In genomic region chr2:158754303-158754611, GRCh38 we compare ENCODE assay signal across 17 cellular contexts. TPM values are rescaled to one million over a fixed set of nuclear protein-coding genes. Genes with fewer than 3 reads are reported as not detected.
DNase-seq lines count a peak whose midpoint lies in the region; ATAC-seq and TF ChIP-seq lines count a peak whose summit lies in the region.
"Had no signal": no experiment of that assay in that cellular context is flagged by ENCODE, and none has a peak within 500 bp of the region (broad histone marks: within the 10 kb centered on the region; RNA-seq: fewer than 3 reads in every experiment).

No MANE protein-coding gene starts in this region.

- H3K9ac ChIP-seq in smooth muscle cell (ENCODE audit: low read depth) = no peak overlapping the region
- H3K9ac ChIP-seq in mesendoderm (ENCODE audit: low read length) = no peak overlapping the region

- no peak overlapping the region for H3K23ac ChIP-seq in mesendoderm (ENCODE audit: low read length)

- no peak overlapping the region for H2BK15ac ChIP-seq in mesendoderm (replicated peaks; ENCODE audit: low read depth)

- no peaks in the 10 kb centered on the region for H3K36me3 ChIP-seq in WERI-Rb-1
- H3K36me3 ChIP-seq in smooth muscle cell (ENCODE audit: low read depth) = no peaks in the 10 kb centered on the region
- H3K36me3 ChIP-seq in mesendoderm (ENCODE audit: control insufficient read depth, insufficient read depth, low read length) = no peaks in the 10 kb centered on the region
- H3K36me3 ChIP-seq in right atrium auricular region = no peaks in the 10 kb centered on the region
- H3K36me3 ChIP-seq: cardiac muscle cell, right lobe of liver had no signal

- DNase-seq in WERI-Rb-1 (peak; percentile 23), smooth muscle cell (lab: John Stamatoyannopoulos, UW; ENCODE audit: unreplicated experiment) (no peak), NCI-H446 (lab: John Stamatoyannopoulos, UW) (no peak), mesendoderm (no peak), germinal center (ENCODE audit: low spot score) (no peak), right atrium auricular region (ENCODE audit: low spot score) (no peak)
- DNase-seq: effector CD4-positive, alpha-beta T cell; kidney; T-helper 9 cell had no signal

- H3K56ac ChIP-seq in mesendoderm (ENCODE audit: low read length) = no peak overlapping the region

- no peak overlapping the region for H2AK5ac ChIP-seq in mesendoderm (ENCODE audit: low read length)

- H3K4me2 ChIP-seq in smooth muscle cell = peak overlapping the region; percentile 71
- no peak overlapping the region for H3K4me2 ChIP-seq in mesendoderm (ENCODE audit: low read length)

- no peak overlapping the region for H3K4ac ChIP-seq in mesendoderm (ENCODE audit: low read depth, low read length)

- no peak overlapping the region for H3K4me3 ChIP-seq in WERI-Rb-1 (ENCODE audit: low read depth, low read length)
- H3K4me3 ChIP-seq in smooth muscle cell = no peak overlapping the region
- no peak overlapping the region for H3K4me3 ChIP-seq in mesendoderm (ENCODE audit: low read length)
- no peak overlapping the region for H3K4me3 ChIP-seq in right atrium auricular region
- H3K4me3 ChIP-seq: cardiac muscle cell, hepatocyte had no signal

- no peaks in the 10 kb centered on the region for H3K79me1 ChIP-seq in mesendoderm (ENCODE audit: low read length)

- peak overlapping the region; percentile 71 for H2AFZ ChIP-seq in smooth muscle cell (ENCODE audit: low read depth)
- H2AFZ ChIP-seq: hepatocyte had no signal

- H3K27ac ChIP-seq in WERI-Rb-1 = no peak overlapping the region
- H3K27ac ChIP-seq in smooth muscle cell (ENCODE audit: low read depth) = no peak overlapping the region
- no peak overlapping the region for H3K27ac ChIP-seq in mesendoderm (ENCODE audit: low read depth, low read length)
- no peak overlapping the region for H3K27ac ChIP-seq in right atrium auricular region
- H3K27ac ChIP-seq: cardiac muscle cell, hepatocyte, right lobe of liver had no signal

- H3K27me3 ChIP-seq in WERI-Rb-1 (ENCODE audit: insufficient read depth, low read depth, severe bottlenecking) = no peaks in the 10 kb centered on the region
- H3K27me3 ChIP-seq in smooth muscle cell (ENCODE audit: low read depth) = peaks cover 7% of the 10 kb centered on the region
- no peaks in the 10 kb centered on the region for H3K27me3 ChIP-seq in mesendoderm (ENCODE audit: insufficient read depth, low read length, poor library complexity)
- H3K27me3 ChIP-seq in right atrium auricular region = no peaks in the 10 kb centered on the region
- H3K27me3 ChIP-seq: cardiac muscle cell, hepatocyte, right lobe of liver had no signal

- ATAC-seq in GM18909 (IDR thresholded peaks at IDR 0.05; ENCODE audit: poor library complexity, unreplicated experiment) (peak; percentile 15), HG02938 (IDR thresholded peaks at IDR 0.05; ENCODE audit: unreplicated experiment) (peak; percentile 11)

- H3K4me1 ChIP-seq in smooth muscle cell (ENCODE audit: low read depth) = peaks cover 5% of the 10 kb centered on the region
- H3K4me1 ChIP-seq in mesendoderm (ENCODE audit: control insufficient read depth, low read depth, low read length) = no peaks in the 10 kb centered on the region
- H3K4me1 ChIP-seq in right atrium auricular region = peaks cover 0 to 7% of the 10 kb centered on the region in 2 donors
- H3K4me1 ChIP-seq: right lobe of liver had no signal

- no peak overlapping the region for H2BK120ac ChIP-seq in mesendoderm (ENCODE audit: low read depth, low read length)

- no peaks in the 10 kb centered on the region for H3F3A ChIP-seq in smooth muscle cell (ENCODE audit: low read depth)

- H3K79me2 ChIP-seq in smooth muscle cell (ENCODE audit: low read depth) (no peaks in the 10 kb centered on the region), mesendoderm (ENCODE audit: control insufficient read depth, insufficient read depth, low read length) (no peaks in the 10 kb centered on the region)
- H3K79me2 ChIP-seq: hepatocyte had no signal

- peaks cover 3% of the 10 kb centered on the region for H3K9me3 ChIP-seq in WERI-Rb-1 (ENCODE audit: severe bottlenecking)
- H3K9me3 ChIP-seq in smooth muscle cell (replicated peaks; ENCODE audit: low read depth) = no peaks in the 10 kb centered on the region
- H3K9me3 ChIP-seq in right atrium auricular region = peaks cover 0 to 5% of the 10 kb centered on the region in 2 donors
- H3K9me3 ChIP-seq: right lobe of liver had no signal

- H2BK5ac ChIP-seq in mesendoderm (ENCODE audit: low read length) = no peak overlapping the region

- no peaks in the 10 kb centered on the region for H4K20me1 ChIP-seq in smooth muscle cell (ENCODE audit: low read depth)

- H3K18ac ChIP-seq in mesendoderm (ENCODE audit: low read length) = no peak overlapping the region

- H4K8ac ChIP-seq in mesendoderm (ENCODE audit: low read depth, low read length) = no peak overlapping the region

- H4K5ac ChIP-seq in mesendoderm (ENCODE audit: low read length) = no peak overlapping the region

- no peak for TF ChIP-seq CTCF in WERI-Rb-1 (IDR thresholded peaks at IDR 0.05; ENCODE audit: low read depth, low read length)
- TF ChIP-seq CTCF in smooth muscle cell (IDR thresholded peaks at IDR 0.05; ENCODE audit: borderline replicate concordance, insufficient read depth, poor library complexity, severe bottlenecking) = no peak
- TF ChIP-seq CTCF in right atrium auricular region (IDR thresholded peaks at IDR 0.05) = no peak

- WGBS in smooth muscle cell (ENCODE audit: low lambda C conversion rate) = 28% methylated on average over 4 of the region's 4 CpGs
- WGBS in mesendoderm (ENCODE audit: extremely low coverage, insufficient coverage, low lambda C conversion rate) = no CpG with 5 or more reads among the region's 4 CpGs

RNA-seq across cellular contexts. Expression of gene DAPL1, which starts 40.9 kb away (rescaled TPM):
- total RNA-seq in smooth muscle cell (not detected in 2 replicates), right atrium auricular region (not detected)
- 0.35 TPM in 1 of 2 replicates, not detected in the other for polyA plus RNA-seq in smooth muscle cell
- polyA plus RNA-seq in mesendoderm (2013, experiment 1 of 2) = not detected
- not detected for polyA plus RNA-seq in mesendoderm (2013, experiment 2 of 2)
- total RNA-seq: activated CD4-positive, alpha-beta T cell treated with anti-CD3 and anti-CD28 coated beads for 36 hours; activated naive CD4-positive, alpha-beta T cell treated with anti-CD3 and anti-CD28 coated beads, Interleukin-2, amount 50 U/mL, for 72 hours; cardiac muscle cell; hepatocyte; mesenteric fat pad; right lobe of liver had no signal
- polyA plus RNA-seq: cardiac muscle cell, hepatocyte had no signal
